Comparison of ENCODE assay signal across 9 cellular contexts in genomic region chr13:19984430-19985218, GRCh38. TPM values are rescaled to one million over a fixed set of nuclear protein-coding genes. Genes with fewer than 3 reads are reported as not detected.
DNase-seq lines count a peak whose midpoint lies in the region; ATAC-seq and TF ChIP-seq lines count a peak whose summit lies in the region.
"Had no signal": no experiment of that assay in that cellular context is flagged by ENCODE, and none has a peak within 500 bp of the region (broad histone marks: within the 10 kb centered on the region; RNA-seq: fewer than 3 reads in every experiment).

No MANE protein-coding gene starts in this region.

- H3K27ac ChIP-seq in upper lobe of right lung: no peak overlapping the region

- no peaks in the 10 kb centered on the region for H3K27me3 ChIP-seq in upper lobe of right lung

- H3K4me1 ChIP-seq in upper lobe of right lung: no peaks in the 10 kb centered on the region

- H3K36me3 Mint-ChIP-seq in IgD-negative memory B cell: peaks cover 5% of the 10 kb centered on the region
- H3K36me3 Mint-ChIP-seq in activated naive CD8-positive, alpha-beta T cell treated with anti-CD3 and anti-CD28 coated beads for 36 hours: peaks cover 11% of the 10 kb centered on the region

- H3K4me1 Mint-ChIP-seq in IgD-negative memory B cell: peaks cover 18 to 22% (median 20%) of the 10 kb centered on the region in 3 donors
- peaks cover 31% of the 10 kb centered on the region for H3K4me1 Mint-ChIP-seq in activated naive CD8-positive, alpha-beta T cell treated with anti-CD3 and anti-CD28 coated beads for 36 hours

- DNase-seq in NCI-H2227 (lab: John Stamatoyannopoulos, UW; ENCODE audit: unreplicated experiment): peak; percentile 1
- DNase-seq in NCI-H2227 treated with DMSO at 0.1 percent for 48 hours (lab: John Stamatoyannopoulos, UW): no peak
- no peak for DNase-seq in activated naive CD8-positive, alpha-beta T cell treated with anti-CD3 and anti-CD28 coated beads for 36 hours
- peak; percentile 44 for DNase-seq in iPS-NIHi7 (ENCODE audit: extremely low spot score)
- DNase-seq in upper lobe of right lung: no peak
- DNase-seq in NK-92 treated with Interleukin-12 subunit alpha and Interleukin-12 subunit beta, amount 100 ng/mL, for 24 hours (lab: John Stamatoyannopoulos, UW): no peak
- DNase-seq: activated naive CD8-positive, alpha-beta T cell treated with anti-CD3 and anti-CD28 coated beads, Interleukin-2, amount 10 ng/mL, durations not matched to agents 7 days and 5 days had no signal

- no peaks in the 10 kb centered on the region for H3K27me3 Mint-ChIP-seq in IgD-negative memory B cell
- no peaks in the 10 kb centered on the region for H3K27me3 Mint-ChIP-seq in activated naive CD8-positive, alpha-beta T cell treated with anti-CD3 and anti-CD28 coated beads for 36 hours
- H3K27me3 Mint-ChIP-seq: activated naive CD8-positive, alpha-beta T cell treated with anti-CD3 and anti-CD28 coated beads, Interleukin-2, amount 10 ng/mL, durations not matched to agents 7 days and 5 days had no signal

- no peaks in the 10 kb centered on the region for H3K9me3 Mint-ChIP-seq in IgD-negative memory B cell
- H3K9me3 Mint-ChIP-seq in activated naive CD8-positive, alpha-beta T cell treated with anti-CD3 and anti-CD28 coated beads for 36 hours: no peaks in the 10 kb centered on the region
- H3K9me3 Mint-ChIP-seq: activated naive CD8-positive, alpha-beta T cell treated with anti-CD3 and anti-CD28 coated beads, Interleukin-2, amount 10 ng/mL, durations not matched to agents 7 days and 5 days had no signal

- TF ChIP-seq CTCF in upper lobe of right lung (IDR thresholded peaks at IDR 0.05): peak; percentile 59

- H3K4me3 Mint-ChIP-seq in IgD-negative memory B cell: no peak overlapping the region
- H3K4me3 Mint-ChIP-seq in activated naive CD8-positive, alpha-beta T cell treated with anti-CD3 and anti-CD28 coated beads for 36 hours: no peak overlapping the region
- H3K4me3 Mint-ChIP-seq: activated naive CD8-positive, alpha-beta T cell treated with anti-CD3 and anti-CD28 coated beads, Interleukin-2, amount 10 ng/mL, durations not matched to agents 7 days and 5 days had no signal

- H3K27ac Mint-ChIP-seq in IgD-negative memory B cell: peak overlapping the region in 2 of 3 donors; percentile 20 to 75
- H3K27ac Mint-ChIP-seq in activated naive CD8-positive, alpha-beta T cell treated with anti-CD3 and anti-CD28 coated beads for 36 hours: peak overlapping the region; percentile 34
- H3K27ac Mint-ChIP-seq: activated naive CD8-positive, alpha-beta T cell treated with anti-CD3 and anti-CD28 coated beads, Interleukin-2, amount 10 ng/mL, durations not matched to agents 7 days and 5 days had no signal

- H3K9me3 ChIP-seq in upper lobe of right lung: no peaks in the 10 kb centered on the region

- ATAC-seq in GM21529 (IDR thresholded peaks at IDR 0.05; ENCODE audit: unreplicated experiment) (peak; percentile 89), upper lobe of right lung (peak; percentile 59)

- H3K36me3 ChIP-seq in upper lobe of right lung: peaks cover 13% of the 10 kb centered on the region

- intact Hi-C loops in upper lobe of right lung (cut with DNase I): no loop called here

- no peak overlapping the region for H3K4me3 ChIP-seq in upper lobe of right lung

RNA-seq across cellular contexts. Expression of gene ZMYM2, which starts 26.1 kb away (rescaled TPM):
- 11.1 TPM for polyA plus RNA-seq in IgD-negative memory B cell
- 10 to 100 TPM; 52.7 to 58.5 TPM for total RNA-seq in activated naive CD8-positive, alpha-beta T cell treated with anti-CD3 and anti-CD28 coated beads for 36 hours
- 64.3 TPM for total RNA-seq in upper lobe of right lung

Comparison
In these comparisons a context has a peak if more than half of its experiments do, and no peak if none do; other contexts are left out.
1. DNase-seq: peak in NCI-H2227 (single experiment) and iPS-NIHi7 (single experiment); none in NCI-H2227 treated with DMSO at 0.1 percent for 48 hours (single experiment), activated naive CD8-positive, alpha-beta T cell treated with anti-CD3 and anti-CD28 coated beads for 36 hours (single experiment), upper lobe of right lung (single experiment) and NK-92 treated with Interleukin-12 subunit alpha and Interleukin-12 subunit beta, amount 100 ng/mL, for 24 hours (single experiment).